ENCODE assay signal across 8 cellular contexts in the genomic region with DNA sequence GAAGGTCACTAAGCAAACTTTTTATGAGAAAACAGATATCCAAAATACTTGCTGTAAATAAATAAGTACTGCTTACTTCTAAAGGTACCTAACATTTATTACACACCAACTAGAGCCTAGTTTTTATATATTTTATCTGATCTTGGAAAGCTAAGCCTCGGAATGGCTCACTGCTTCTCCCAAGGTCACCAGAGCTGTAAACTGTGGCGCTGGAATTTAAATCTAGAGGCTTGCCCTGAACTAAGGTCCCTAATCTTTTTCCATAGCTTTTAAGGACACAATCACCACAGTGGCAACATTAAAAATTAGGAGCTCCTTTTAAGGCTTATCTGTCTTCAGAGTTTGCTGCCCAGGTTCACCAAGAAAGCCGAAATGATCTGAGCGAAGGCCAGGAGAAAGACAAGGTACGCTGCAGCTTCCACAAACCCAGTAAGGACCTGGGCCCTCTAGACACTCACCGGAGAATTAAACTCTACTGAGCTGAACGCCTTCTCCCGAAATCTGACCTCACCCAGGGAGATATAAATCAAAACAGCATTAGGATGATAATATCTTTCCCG. TPM values are rescaled to one million over a fixed set of nuclear protein-coding genes. Genes with fewer than 3 reads are reported as not detected.
DNase-seq lines count a peak whose midpoint lies in the region; ATAC-seq lines count a peak whose summit lies in the region.

No MANE protein-coding gene starts in this region.

- no peak for DNase-seq in activated naive CD4-positive, alpha-beta T cell treated with anti-CD3 and anti-CD28 coated beads for 36 hours
- no peak for DNase-seq in activated naive CD4-positive, alpha-beta T cell treated with Interleukin-2 at 50 U/mL for 16 hours
- DNase-seq in inferior parietal cortex (ENCODE audit: extremely low spot score) = peak; percentile 51
- no peak for DNase-seq in activated gamma-delta T cell (lab: John Stamatoyannopoulos, UW)
- no peak for DNase-seq in cortex of kidney (lab: John Stamatoyannopoulos, UW)

- peak overlapping the region; percentile 90 for H3K4me3 Mint-ChIP-seq in activated naive CD4-positive, alpha-beta T cell treated with anti-CD3 and anti-CD28 coated beads for 36 hours
- H3K4me3 Mint-ChIP-seq in stimulated activated memory B cell treated with anti-CD40 and anti-IgM and Interleukin-4, amounts not matched to agents 10 μg/mL and 1 μg/mL and 100 μg/mL, for 72 hours = peak overlapping the region; percentile 95

- peaks cover 15% of the 10 kb centered on the region for H3K36me3 Mint-ChIP-seq in activated naive CD4-positive, alpha-beta T cell treated with anti-CD3 and anti-CD28 coated beads for 36 hours (ENCODE audit: low read depth)
- H3K36me3 Mint-ChIP-seq in stimulated activated memory B cell treated with anti-CD40 and anti-IgM and Interleukin-4, amounts not matched to agents 10 μg/mL and 1 μg/mL and 100 μg/mL, for 72 hours = peaks cover 8% of the 10 kb centered on the region

- no peaks in the 10 kb centered on the region for H3K27me3 Mint-ChIP-seq in activated naive CD4-positive, alpha-beta T cell treated with anti-CD3 and anti-CD28 coated beads for 36 hours (ENCODE audit: low read depth)
- H3K27me3 Mint-ChIP-seq in stimulated activated memory B cell treated with anti-CD40 and anti-IgM and Interleukin-4, amounts not matched to agents 10 μg/mL and 1 μg/mL and 100 μg/mL, for 72 hours = no peaks in the 10 kb centered on the region

- peaks cover 10% of the 10 kb centered on the region; the same call in 1 of the 2 replicates for H3K4me1 ChIP-seq in HUES6 (ENCODE audit: control insufficient read depth, insufficient read depth, low read length)

- peak overlapping the region; percentile 92 for H3K27ac Mint-ChIP-seq in activated naive CD4-positive, alpha-beta T cell treated with anti-CD3 and anti-CD28 coated beads for 36 hours
- H3K27ac Mint-ChIP-seq in stimulated activated memory B cell treated with anti-CD40 and anti-IgM and Interleukin-4, amounts not matched to agents 10 μg/mL and 1 μg/mL and 100 μg/mL, for 72 hours = peak overlapping the region; percentile 89

- H3K27me3 ChIP-seq in HUES6 (ENCODE audit: control insufficient read depth, insufficient read depth, low read length) = no peaks in the 10 kb centered on the region

- intact Hi-C loops in activated naive CD4-positive, alpha-beta T cell treated with anti-CD3 and anti-CD28 coated beads for 36 hours (cut with micrococcal nuclease) = loop anchor here (2.0 to 5.0 kb wide), 3 partner anchors 28 to 638 kb away; a partner anchor contains a TSS

- peak overlapping the region; percentile 92 for H3K4me3 ChIP-seq in HUES6 (ENCODE audit: low read depth, low read length)

- H3K27ac ChIP-seq in HUES6 (ENCODE audit: low read depth, low read length) (peak overlapping the region; percentile 89), angular gyrus (ENCODE audit: low read depth, low read length) (peak overlapping the region; percentile 72)

- CTCF ChIA-PET in activated naive CD4-positive, alpha-beta T cell treated with anti-CD3 and anti-CD28 coated beads for 36 hours (lab: Charles Lee) = interaction anchor here (1.0 to 2.7 kb wide), 4 partner anchors 11 to 280 kb away, joined by 3 to 24 read pairs (median 4); a partner anchor contains a TSS

- H3K9me3 ChIP-seq in HUES6 (ENCODE audit: control insufficient read depth, insufficient read depth, low read depth, low read length) = no peaks in the 10 kb centered on the region

- no peaks in the 10 kb centered on the region for H3K9me3 Mint-ChIP-seq in activated naive CD4-positive, alpha-beta T cell treated with anti-CD3 and anti-CD28 coated beads for 36 hours
- no peaks in the 10 kb centered on the region for H3K9me3 Mint-ChIP-seq in stimulated activated memory B cell treated with anti-CD40 and anti-IgM and Interleukin-4, amounts not matched to agents 10 μg/mL and 1 μg/mL and 100 μg/mL, for 72 hours

- peaks cover 43% of the 10 kb centered on the region for H3K4me1 Mint-ChIP-seq in activated naive CD4-positive, alpha-beta T cell treated with anti-CD3 and anti-CD28 coated beads for 36 hours (ENCODE audit: low read depth)
- H3K4me1 Mint-ChIP-seq in stimulated activated memory B cell treated with anti-CD40 and anti-IgM and Interleukin-4, amounts not matched to agents 10 μg/mL and 1 μg/mL and 100 μg/mL, for 72 hours = peaks cover 46% of the 10 kb centered on the region

- peaks cover 37% of the 10 kb centered on the region for H3K36me3 ChIP-seq in HUES6 (ENCODE audit: control insufficient read depth, insufficient read depth, low read length)

- peak; percentile 11 for ATAC-seq in stimulated activated memory B cell treated with anti-CD40 and anti-IgM and Interleukin-4, amounts not matched to agents 10 μg/mL and 1 μg/mL and 100 μg/mL, for 72 hours

- peak overlapping the region; percentile 97 for H3K9ac ChIP-seq in HUES6 (ENCODE audit: low read length)

RNA-seq across cellular contexts. Expression of a gene that starts 0.6 kb away (rescaled TPM):
- 10 to 100 TPM; 93.4 to 98.6 TPM for total RNA-seq in activated naive CD4-positive, alpha-beta T cell treated with anti-CD3 and anti-CD28 coated beads for 36 hours

RNA-seq across cellular contexts. Expression of a gene that starts 11.0 kb away (rescaled TPM):
- 10 to 100 TPM; 62.5 to 63.5 TPM for total RNA-seq in activated naive CD4-positive, alpha-beta T cell treated with anti-CD3 and anti-CD28 coated beads for 36 hours

RNA-seq across cellular contexts. Expression of a gene that starts 26.7 kb away (rescaled TPM):
- total RNA-seq in activated naive CD4-positive, alpha-beta T cell treated with anti-CD3 and anti-CD28 coated beads for 36 hours = 10 to 100 TPM; 15.2 to 18.5 TPM
